Comparison of ENCODE assay signal across 8 cellular contexts in genomic region chr2:232444409-232445148, GRCh38. TPM values are rescaled to one million over a fixed set of nuclear protein-coding genes. Genes with fewer than 3 reads are reported as not detected.
A peak's percentile ranks its signal among the peaks of the same experiment; 100 is the strongest.
DNase-seq lines count a peak whose midpoint lies in the region; ATAC-seq, FAIRE-seq and TF ChIP-seq lines count a peak whose summit lies in the region.

No MANE protein-coding gene starts in this region.

- H2BK120ac ChIP-seq in mesendoderm (ENCODE audit: low read depth, low read length), result no peak overlapping the region

- no peak overlapping the region for H2BK15ac ChIP-seq in mesendoderm (replicated peaks; ENCODE audit: low read depth)

- no peak for ATAC-seq in HG03097 (IDR thresholded peaks at IDR 0.05; ENCODE audit: low FRiP score, unreplicated experiment)

- no peak overlapping the region for H3K4ac ChIP-seq in mesendoderm (ENCODE audit: low read depth, low read length)

- H3K23ac ChIP-seq in mesendoderm (ENCODE audit: low read length), result no peak overlapping the region

- H3K4me3 ChIP-seq in bronchial epithelial cell (ENCODE audit: low read depth, low read length) (no peak overlapping the region), mesendoderm (ENCODE audit: low read length) (no peak overlapping the region)

- H3K4me1 ChIP-seq in mesendoderm (ENCODE audit: control insufficient read depth, low read depth, low read length), result no peaks in the 10 kb centered on the region

- H3K79me2 ChIP-seq in mesendoderm (ENCODE audit: control insufficient read depth, insufficient read depth, low read length), result no peaks in the 10 kb centered on the region

- peak; percentile 39 for DNase-seq in GM04504 (ENCODE audit: low read depth)
- peak; percentile 42 for DNase-seq in KBM-7
- peak; percentile 58 for DNase-seq in bronchial epithelial cell (ENCODE audit: low read depth)
- DNase-seq in mesendoderm, result peak; percentile 85
- peak; percentile 61 for DNase-seq in stimulated activated naive CD4-positive, alpha-beta T cell treated with Interleukin-2 at 50 U/mL for 16 hours (lab: John Stamatoyannopoulos, UW)
- DNase-seq in KG1 (lab: John Stamatoyannopoulos, UW), result no peak

- H2BK5ac ChIP-seq in mesendoderm (ENCODE audit: low read length), result peak overlapping the region; percentile 73

- peak; percentile 69 for TF ChIP-seq CTCF in VCaP (conservative IDR thresholded peaks at IDR 0.05)
- peak; percentile 90 for TF ChIP-seq CTCF in bronchial epithelial cell (IDR thresholded peaks at IDR 0.05; ENCODE audit: insufficient read depth, low read length, severe bottlenecking)

- no CpG with 5 or more reads among the region's 21 CpGs for WGBS in mesendoderm (ENCODE audit: extremely low coverage, insufficient coverage, low lambda C conversion rate)

- H4K5ac ChIP-seq in mesendoderm (ENCODE audit: low read length), result no peak overlapping the region

- no peak overlapping the region for H3K9ac ChIP-seq in mesendoderm (ENCODE audit: low read length)

- H3K36me3 ChIP-seq in bronchial epithelial cell (ENCODE audit: control insufficient read depth, insufficient read depth, low read length) (no peaks in the 10 kb centered on the region), mesendoderm (ENCODE audit: control insufficient read depth, insufficient read depth, low read length) (no peaks in the 10 kb centered on the region)

- H3K18ac ChIP-seq in mesendoderm (ENCODE audit: low read length), result no peak overlapping the region

- no peak overlapping the region for H2AK5ac ChIP-seq in mesendoderm (ENCODE audit: low read length)

- no peak overlapping the region for H3K4me2 ChIP-seq in mesendoderm (ENCODE audit: low read length)

- H3K56ac ChIP-seq in mesendoderm (ENCODE audit: low read length), result peak overlapping the region; percentile 80

- FAIRE-seq in bronchial epithelial cell (lab: Jason Lieb, UNC), result no peak

- H3K79me1 ChIP-seq in mesendoderm (ENCODE audit: low read length), result no peaks in the 10 kb centered on the region

- no peaks in the 10 kb centered on the region for H3K27me3 ChIP-seq in bronchial epithelial cell (ENCODE audit: control insufficient read depth, insufficient read depth, low read length)
- no peaks in the 10 kb centered on the region for H3K27me3 ChIP-seq in mesendoderm (ENCODE audit: insufficient read depth, low read length, poor library complexity)

- no peak overlapping the region for H3K27ac ChIP-seq in VCaP
- no peak overlapping the region for H3K27ac ChIP-seq in mesendoderm (ENCODE audit: low read depth, low read length)

- no peak overlapping the region for H4K8ac ChIP-seq in mesendoderm (ENCODE audit: low read depth, low read length)

- in situ Hi-C loops in KBM-7 (cut with MboI; ENCODE audit: low pct_unique_long_range_greater_than_20kb, low sequenced_read_pairs), result no loop called here

RNA-seq across cellular contexts. Expression of gene ALPI, which starts 11.4 kb away (rescaled TPM):
- total RNA-seq in bronchial epithelial cell, result not detected in 2 replicates
- not detected for polyA plus RNA-seq in mesendoderm (2013, experiment 1 of 2)
- polyA plus RNA-seq in mesendoderm (2013, experiment 2 of 2), result not detected

RNA-seq across cellular contexts. Expression of gene ALPG, which starts 37.9 kb away (rescaled TPM):
- total RNA-seq in bronchial epithelial cell, result not detected in 2 replicates
- 0.03 TPM for polyA plus RNA-seq in mesendoderm (2013, experiment 1 of 2)
- polyA plus RNA-seq in mesendoderm (2013, experiment 2 of 2), result 0.03 TPM

RNA-seq across cellular contexts. Expression of gene ECEL1, which starts 43.1 kb away (rescaled TPM):
- not detected in 2 replicates for total RNA-seq in bronchial epithelial cell
- polyA plus RNA-seq in mesendoderm (2013, experiment 1 of 2), result 0.86 TPM
- 0.70 TPM for polyA plus RNA-seq in mesendoderm (2013, experiment 2 of 2)
